Comparison of ENCODE assay signal across 9 cellular contexts in the genomic region with DNA sequence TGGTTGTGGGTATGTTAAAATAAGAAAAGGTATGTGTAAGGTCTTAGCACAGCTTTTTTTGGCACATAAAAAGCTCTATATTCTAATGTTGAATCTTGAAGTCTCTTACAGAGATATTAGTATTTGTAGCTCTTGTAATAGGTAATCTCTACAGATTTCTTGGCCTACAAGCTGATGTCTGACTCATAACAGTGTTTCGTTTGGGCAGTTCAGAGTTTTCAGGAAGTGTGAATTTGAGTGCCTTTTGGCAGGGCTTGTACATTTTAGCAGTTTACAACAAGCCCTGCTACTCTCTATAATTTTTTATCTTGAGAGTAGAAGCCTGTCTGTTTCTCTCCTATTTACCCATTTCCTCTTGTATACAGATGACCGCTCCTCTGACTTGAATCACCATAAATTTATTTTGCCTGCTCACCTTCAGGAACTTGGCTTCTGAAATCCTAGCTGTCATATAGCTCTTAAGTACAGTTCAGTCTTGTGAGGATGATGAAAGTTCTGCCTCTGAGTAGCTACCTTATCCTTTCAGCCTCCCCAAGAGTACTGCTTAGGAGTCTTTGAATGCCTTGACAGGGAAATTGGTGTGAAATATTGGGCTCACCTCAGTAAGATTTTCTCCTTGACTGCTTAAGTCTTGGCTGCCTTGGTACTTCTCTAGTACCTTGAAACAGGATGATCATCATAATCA.
DNase-seq lines count a peak whose midpoint lies in the region; ATAC-seq and TF ChIP-seq lines count a peak whose summit lies in the region.
"Had no signal": no experiment of that assay in that cellular context is flagged by ENCODE, and none has a peak within 500 bp of the region (broad histone marks: within the 10 kb centered on the region; RNA-seq: fewer than 3 reads in every experiment).

No MANE protein-coding gene starts in this region.

- intact Hi-C loops in ascending aorta (cut with DNase I): no loop called here

- H3K4me3 ChIP-seq in ascending aorta (no peak overlapping the region), Peyer's patch (no peak overlapping the region)

- H3K27me3 ChIP-seq in ascending aorta: no peaks in the 10 kb centered on the region
- no peaks in the 10 kb centered on the region for H3K27me3 ChIP-seq in Peyer's patch

- H3K4me1 ChIP-seq in ascending aorta (peaks cover 0 to 3% of the 10 kb centered on the region in 2 donors), Peyer's patch (no peaks in the 10 kb centered on the region)

- DNase-seq in ascending aorta (ENCODE audit: low spot score in 2 of 2): no peak
- DNase-seq in non-pigmented ciliary epithelial cell (ENCODE audit: low read depth): peak; percentile 14
- no peak for DNase-seq in NCI-H526 (lab: John Stamatoyannopoulos, UW)
- DNase-seq in Peyer's patch: no peak
- DNase-seq in NCI-H2081 treated with DMSO at 0.1 percent for 48 hours (lab: John Stamatoyannopoulos, UW): no peak
- no peak for DNase-seq in SIG-M5 (lab: John Stamatoyannopoulos, UW)
- DNase-seq: PC-3 had no signal

- H3K36me3 ChIP-seq in ascending aorta (no peaks in the 10 kb centered on the region), Peyer's patch (no peaks in the 10 kb centered on the region)

- TF ChIP-seq POLR2A in Peyer's patch (IDR thresholded peaks at IDR 0.05): no peak

- no peak for TF ChIP-seq CTCF in ascending aorta (IDR thresholded peaks at IDR 0.05)
- TF ChIP-seq CTCF in Peyer's patch (IDR thresholded peaks at IDR 0.05): no peak

- H3K27ac ChIP-seq in ascending aorta (peak overlapping the region; percentile 37 to 39), Peyer's patch (no peak overlapping the region)

- peak; percentile 90 for ATAC-seq in GM19324 (IDR thresholded peaks at IDR 0.05; ENCODE audit: low FRiP score, unreplicated experiment)
- peak; percentile 97 for ATAC-seq in HG02943 (IDR thresholded peaks at IDR 0.05; ENCODE audit: low read depth, unreplicated experiment)
- ATAC-seq: PC-3 had no signal

- H3K9me3 ChIP-seq in ascending aorta (no peaks in the 10 kb centered on the region), Peyer's patch (no peaks in the 10 kb centered on the region)

Comparison
In these comparisons a context has a peak if more than half of its experiments do, and no peak if none do; other contexts are left out.
1. H3K27ac ChIP-seq: peak in ascending aorta (2 of 2); none in Peyer's patch (0 of 4).